8 cellular contexts compared by ENCODE assay signal in genomic region chr11:78039919-78040671, GRCh38. TPM values are rescaled to one million over a fixed set of nuclear protein-coding genes. Genes with fewer than 3 reads are reported as not detected.
DNase-seq lines count a peak whose midpoint lies in the region; ATAC-seq, FAIRE-seq and TF ChIP-seq lines count a peak whose summit lies in the region.

No MANE protein-coding gene starts in this region.

- DNase-seq in AG08395 (ENCODE audit: low spot score): peak; percentile 87
- DNase-seq in GM10266 (ENCODE audit: extremely low spot score): peak; percentile 66
- no peak for DNase-seq in Panc1 (ENCODE audit: low read depth, low spot score)
- DNase-seq in breast epithelium (ENCODE audit: low spot score in 2 of 2): peak in 1 of 2 donors; percentile 72
- peak; percentile 67 for DNase-seq in HepG2 (ENCODE audit: low spot score)
- DNase-seq in stimulated activated CD8-positive, alpha-beta memory T cell treated with anti-CD3 and anti-CD28 coated beads, Interleukin-7, amount 100 ng/mL, for 48 hours (ENCODE audit: extremely low read depth in 1 of 2, low read depth in 1 of 2): peak; percentile 18 to 30

- H3K4me1 ChIP-seq in Panc1 (ENCODE audit: control insufficient read depth, insufficient read depth, low read length) (peaks cover 10% of the 10 kb centered on the region), breast epithelium (peaks cover 0 to 14% of the 10 kb centered on the region in 2 donors), HepG2 (ENCODE audit: insufficient read depth, low read length) (peaks cover 74% of the 10 kb centered on the region)

- H3K27ac ChIP-seq in Panc1 (ENCODE audit: low read length): peak overlapping the region; percentile 81
- peak overlapping the region; percentile 73 to 83 for H3K27ac ChIP-seq in breast epithelium
- peak overlapping the region; percentile 73 for H3K27ac ChIP-seq in HepG2 (ENCODE audit: extremely low read length, insufficient read depth, low read length)

- H3K79me2 ChIP-seq in HepG2 (ENCODE audit: insufficient read depth, low read length): no peaks in the 10 kb centered on the region

- H3K4me2 ChIP-seq in HepG2 (ENCODE audit: low read depth, low read length): peak overlapping the region; percentile 64

- no TSS peak for BruUV-seq in Panc1 (replicated peaks; lab: Mats Ljungman, UMichigan)
- BruUV-seq in HepG2 (replicated peaks; lab: Mats Ljungman, UMichigan): no TSS peak

- intact Hi-C loops in Panc1 (cut with micrococcal nuclease; ENCODE audit: unreplicated experiment) (no loop called here), breast epithelium (cut with DNase I; ENCODE audit: low total_unique reads) (no loop called here), HepG2 (cut with micrococcal nuclease; ENCODE audit: unreplicated experiment) (no loop called here)

- peak in 1 of 2 experiments; percentile 34; a peak in 1 of 4 replicates for TF ChIP-seq EP300 in HepG2 (IDR thresholded peaks at IDR 0.05; ENCODE audit: low read depth in 2 of 2, low read length in 2 of 2)
- TF ChIP-seq EP300 in HepG2 (CRISPR knock-in tag; IDR thresholded peaks at IDR 0.05; ENCODE audit: borderline replicate concordance): peak; percentile 41; the same call in 1 of the 2 replicates

- H3K27me3 ChIP-seq in Panc1 (ENCODE audit: control insufficient read depth, insufficient read depth, low read length) (no peaks in the 10 kb centered on the region), breast epithelium (no peaks in the 10 kb centered on the region), HepG2 (ENCODE audit: control insufficient read depth in 1 of 2, insufficient read depth in 2 of 2, low read length in 2 of 2) (no peaks in the 10 kb centered on the region)

- TF ChIP-seq CTCF in GM10266 (IDR thresholded peaks at IDR 0.05; ENCODE audit: control insufficient read depth, insufficient read depth, low read depth, missing control alignments) (no peak), Panc1 (IDR thresholded peaks at IDR 0.05) (no peak), breast epithelium (IDR thresholded peaks at IDR 0.05) (no peak), HepG2 (CRISPR knock-in tag; IDR thresholded peaks at IDR 0.05) (peak; percentile 25)

- 26% methylated on average over 7 of the region's 7 CpGs for WGBS in HepG2 (ENCODE audit: low lambda C conversion rate)

- ATAC-seq in HG03432 (IDR thresholded peaks at IDR 0.05; ENCODE audit: unreplicated experiment) (peak; percentile 86), Panc1 (peak; percentile 75), HepG2 (peak; percentile 50), GM19324 (IDR thresholded peaks at IDR 0.05; ENCODE audit: low FRiP score, unreplicated experiment) (no peak)

- H3K36me3 ChIP-seq in Panc1 (ENCODE audit: control insufficient read depth, insufficient read depth, low read length) (no peaks in the 10 kb centered on the region), breast epithelium (no peaks in the 10 kb centered on the region), HepG2 (replicated peaks in 1 of 2; ENCODE audit: control insufficient read depth in 1 of 2, insufficient read depth in 2 of 2, low read length in 2 of 2) (no peaks in the 10 kb centered on the region)

- peak overlapping the region; percentile 1 to 34; a peak in 2 of 4 replicates for H3K4me3 ChIP-seq in Panc1 (ENCODE audit: low read depth in 2 of 2, low read length in 2 of 2)
- H3K4me3 ChIP-seq in breast epithelium: peak overlapping the region; percentile 1 to 24 (median 17)
- peak overlapping the region; percentile 4 to 34 (median 11); a peak in 3 of 6 replicates for H3K4me3 ChIP-seq in HepG2 (replicated peaks in 1 of 3; ENCODE audit: insufficient read depth in 1 of 3, low read depth in 2 of 3, low read length in 3 of 3)

- CTCF ChIA-PET in Panc1 (lab: Charles Lee): no interaction called here
- CTCF ChIA-PET in HepG2 (lab: Yijun Ruan, JAX; ENCODE audit: low intra/inter-chr PET ratio, low total read pairs): no interaction called here

- FAIRE-seq in HepG2 (lab: Jason Lieb, UNC): peak; percentile 72

- in situ Hi-C loops in Panc1 (cut with HindIII; ENCODE audit: low pct_unique_long_range_greater_than_20kb, low sequenced_read_pairs) (no loop called here), HepG2 (cut with HindIII; ENCODE audit: extremely low pct_ligation_motif_present, low pct_unique_long_range_greater_than_20kb) (no loop called here)

- no peak for TF ChIP-seq RAD21 in HepG2 (CRISPR knock-in tag; IDR thresholded peaks at IDR 0.05)

- TF ChIP-seq POLR2A in breast epithelium (IDR thresholded peaks at IDR 0.05) (no peak), HepG2 (IDR thresholded peaks at IDR 0.05; ENCODE audit: insufficient read depth in 1 of 2, low read depth in 2 of 2, low read length in 2 of 2) (no peak; a peak in 1 of 4 replicates)

- H3K9ac ChIP-seq in HepG2 (ENCODE audit: insufficient read depth, low read depth, low read length): peak overlapping the region; percentile 63

- H4K20me1 ChIP-seq in HepG2 (ENCODE audit: insufficient read depth, low read length): no peaks in the 10 kb centered on the region

- POLR2A ChIA-PET in Panc1 (lab: Charles Lee): interaction anchor here (0.6 kb wide), 2 partner anchors 37 to 495 kb away, joined by 3 to 6 read pairs; no protein-coding TSS in a partner anchor
- POLR2A ChIA-PET in HepG2 (lab: Yijun Ruan, JAX): interaction anchor here (0.9 to 3.1 kb wide), 6 partner anchors 11 to 99 kb away, joined by 4 to 25 read pairs (median 6); partner anchors contain the start of genes ALG8, INTS4, KCTD14 and NDUFC2

- H3K9me3 ChIP-seq in Panc1 (ENCODE audit: control insufficient read depth, insufficient read depth, low read depth, low read length) (no peaks in the 10 kb centered on the region), breast epithelium (no peaks in the 10 kb centered on the region), HepG2 (ENCODE audit: low read length) (no peaks in the 10 kb centered on the region)

- H2AFZ ChIP-seq in HepG2 (ENCODE audit: low read length): peak overlapping the region; percentile 43

RNA-seq across cellular contexts. Expression of gene KCTD14, which starts 17.0 kb away (rescaled TPM):
- total RNA-seq in Panc1 (2021; ENCODE audit: unreplicated experiment): 19.3 TPM
- polyA plus RNA-seq in Panc1 (2012; ENCODE audit: insufficient read length): 21.7 TPM
- 10 to 100 TPM in 1 of 3 donors, 1 to 10 TPM in 1, under 1 TPM in 1; 0.64 to 22.4 (median 7.9) TPM for total RNA-seq in breast epithelium
- total RNA-seq in HepG2 (2016; rRNA removed; fragmentation: Illumina TruSeq; extraction: Trizol): 10.3 and 15.3 TPM in 2 replicates
- total RNA-seq in HepG2 (2016; cell fraction: cytosol; rRNA removed; fragmentation: Illumina TruSeq; extraction: Trizol; ENCODE audit: low read depth): 2.4 and 3.4 TPM in 2 replicates
- 9.9 and 15.5 TPM in 2 replicates for total RNA-seq in HepG2 (2016; cell fraction: insoluble cytoplasmic fraction; rRNA removed; fragmentation: Illumina TruSeq; extraction: Trizol)
- total RNA-seq in HepG2 (2016; cell fraction: membrane; rRNA removed; fragmentation: Illumina TruSeq; extraction: Trizol): 5.3 TPM in 2 replicates
- 4.4 and 4.9 TPM in 2 replicates for total RNA-seq in HepG2 (2016; cell fraction: nucleus; rRNA removed; fragmentation: Illumina TruSeq; extraction: Trizol)
- 12.6 and 15.6 TPM in 2 replicates for polyA plus RNA-seq in HepG2 (2011; rRNA removed)
- 13.0 and 14.4 TPM in 2 replicates for polyA plus RNA-seq in HepG2 (2011; cell fraction: cytosol; rRNA removed)
- polyA plus RNA-seq in HepG2 (2011; cell fraction: nucleus; rRNA removed): 3.1 and 4.4 TPM in 2 replicates
- polyA plus RNA-seq in HepG2 (2012): 11.1 and 12.1 TPM in 2 replicates
- 2.7 and 2.8 TPM in 2 replicates for polyA plus RNA-seq in HepG2 (2016; cell fraction: cytosol; fragmentation: Illumina TruSeq; extraction: Trizol; ENCODE audit: low read depth)
- polyA plus RNA-seq in HepG2 (2016; cell fraction: insoluble cytoplasmic fraction; fragmentation: Illumina TruSeq; extraction: Trizol; ENCODE audit: low read depth): 25.7 and 26.4 TPM in 2 replicates
- 5.3 and 5.6 TPM in 2 replicates for polyA plus RNA-seq in HepG2 (2016; cell fraction: membrane; fragmentation: Illumina TruSeq; extraction: Trizol; ENCODE audit: low read depth)
- polyA plus RNA-seq in HepG2 (2016; cell fraction: nucleus; fragmentation: Illumina TruSeq; extraction: Trizol; ENCODE audit: insufficient read depth, low read depth): 6.9 and 9.0 TPM in 2 replicates
- polyA minus RNA-seq in HepG2 (2011; rRNA and poly(A)+ RNA removed; ENCODE audit: low replicate concordance): 0.12 and 17.7 TPM in 2 replicates
- 7.1 and 7.4 TPM in 2 replicates for polyA minus RNA-seq in HepG2 (2011; cell fraction: cytosol; rRNA and poly(A)+ RNA removed)
- 2.3 and 5.1 TPM in 2 replicates for polyA minus RNA-seq in HepG2 (2011; cell fraction: nucleus; rRNA and poly(A)+ RNA removed)

RNA-seq across cellular contexts. Expression of gene THRSP, which starts 23.6 kb away (rescaled TPM):
- not detected for total RNA-seq in Panc1 (2021; ENCODE audit: unreplicated experiment)
- not detected for polyA plus RNA-seq in Panc1 (2012; ENCODE audit: insufficient read length)
- total RNA-seq in breast epithelium: 10 to 100 TPM in 1 of 3 donors, 1 to 10 TPM in 2; 1.6 to 74.9 (median 5.7) TPM
- 0.13 TPM in 1 of 2 replicates, not detected in the other for total RNA-seq in HepG2 (2016; rRNA removed; fragmentation: Illumina TruSeq; extraction: Trizol)
- not detected in 2 replicates for total RNA-seq in HepG2 (2016; cell fraction: cytosol; rRNA removed; fragmentation: Illumina TruSeq; extraction: Trizol; ENCODE audit: low read depth)
- not detected in 2 replicates for total RNA-seq in HepG2 (2016; cell fraction: insoluble cytoplasmic fraction; rRNA removed; fragmentation: Illumina TruSeq; extraction: Trizol)
- not detected in 2 replicates for total RNA-seq in HepG2 (2016; cell fraction: membrane; rRNA removed; fragmentation: Illumina TruSeq; extraction: Trizol)
- total RNA-seq in HepG2 (2016; cell fraction: nucleus; rRNA removed; fragmentation: Illumina TruSeq; extraction: Trizol): 0.34 TPM in 1 of 2 replicates, not detected in the other
- 0.48 and 0.58 TPM in 2 replicates for polyA plus RNA-seq in HepG2 (2011; rRNA removed)
- 0.35 and 0.43 TPM in 2 replicates for polyA plus RNA-seq in HepG2 (2011; cell fraction: cytosol; rRNA removed)
- polyA plus RNA-seq in HepG2 (2011; cell fraction: nucleus; rRNA removed): 0.61 and 0.71 TPM in 2 replicates
- 0.13 and 0.20 TPM in 2 replicates for polyA plus RNA-seq in HepG2 (2012)
- not detected in 2 replicates for polyA plus RNA-seq in HepG2 (2016; cell fraction: cytosol; fragmentation: Illumina TruSeq; extraction: Trizol; ENCODE audit: low read depth)
- polyA plus RNA-seq in HepG2 (2016; cell fraction: insoluble cytoplasmic fraction; fragmentation: Illumina TruSeq; extraction: Trizol; ENCODE audit: low read depth): not detected in 2 replicates
- not detected in 2 replicates for polyA plus RNA-seq in HepG2 (2016; cell fraction: membrane; fragmentation: Illumina TruSeq; extraction: Trizol; ENCODE audit: low read depth)
- polyA plus RNA-seq in HepG2 (2016; cell fraction: nucleus; fragmentation: Illumina TruSeq; extraction: Trizol; ENCODE audit: insufficient read depth, low read depth): 0.41 TPM in 1 of 2 replicates, not detected in the other
- 0.86 TPM in 1 of 2 replicates, not detected in the other for polyA minus RNA-seq in HepG2 (2011; rRNA and poly(A)+ RNA removed; ENCODE audit: low replicate concordance)
- not detected in 2 replicates for polyA minus RNA-seq in HepG2 (2011; cell fraction: cytosol; rRNA and poly(A)+ RNA removed)
- 0.64 TPM in 1 of 2 replicates, not detected in the other for polyA minus RNA-seq in HepG2 (2011; cell fraction: nucleus; rRNA and poly(A)+ RNA removed)

RNA-seq across cellular contexts. Expression of gene NDUFC2, which starts 39.6 kb away (rescaled TPM):
- 308 TPM for total RNA-seq in Panc1 (2021; ENCODE audit: unreplicated experiment)
- polyA plus RNA-seq in Panc1 (2012; ENCODE audit: insufficient read length): 226 TPM
- total RNA-seq in breast epithelium: 100 to 1,000 TPM; 101 to 105 (median 103) TPM
- total RNA-seq in HepG2 (2016; rRNA removed; fragmentation: Illumina TruSeq; extraction: Trizol): 312 and 363 TPM in 2 replicates
- 93.1 and 138 TPM in 2 replicates for total RNA-seq in HepG2 (2016; cell fraction: cytosol; rRNA removed; fragmentation: Illumina TruSeq; extraction: Trizol; ENCODE audit: low read depth)
- total RNA-seq in HepG2 (2016; cell fraction: insoluble cytoplasmic fraction; rRNA removed; fragmentation: Illumina TruSeq; extraction: Trizol): 330 and 377 TPM in 2 replicates
- total RNA-seq in HepG2 (2016; cell fraction: membrane; rRNA removed; fragmentation: Illumina TruSeq; extraction: Trizol): 90.9 and 140 TPM in 2 replicates
- total RNA-seq in HepG2 (2016; cell fraction: nucleus; rRNA removed; fragmentation: Illumina TruSeq; extraction: Trizol): 278 and 315 TPM in 2 replicates
- 220 and 256 TPM in 2 replicates for polyA plus RNA-seq in HepG2 (2011; rRNA removed)
- polyA plus RNA-seq in HepG2 (2011; cell fraction: cytosol; rRNA removed): 307 and 524 TPM in 2 replicates
- polyA plus RNA-seq in HepG2 (2011; cell fraction: nucleus; rRNA removed): 91.7 and 102 TPM in 2 replicates
- polyA plus RNA-seq in HepG2 (2012): 411 and 581 TPM in 2 replicates
- polyA plus RNA-seq in HepG2 (2016; cell fraction: cytosol; fragmentation: Illumina TruSeq; extraction: Trizol; ENCODE audit: low read depth): 163 and 221 TPM in 2 replicates
- 491 and 517 TPM in 2 replicates for polyA plus RNA-seq in HepG2 (2016; cell fraction: insoluble cytoplasmic fraction; fragmentation: Illumina TruSeq; extraction: Trizol; ENCODE audit: low read depth)
- polyA plus RNA-seq in HepG2 (2016; cell fraction: membrane; fragmentation: Illumina TruSeq; extraction: Trizol; ENCODE audit: low read depth): 170 and 204 TPM in 2 replicates
- polyA plus RNA-seq in HepG2 (2016; cell fraction: nucleus; fragmentation: Illumina TruSeq; extraction: Trizol; ENCODE audit: insufficient read depth, low read depth): 572 and 587 TPM in 2 replicates
- polyA minus RNA-seq in HepG2 (2011; rRNA and poly(A)+ RNA removed; ENCODE audit: low replicate concordance): 103 and 165 TPM in 2 replicates
- 108 and 131 TPM in 2 replicates for polyA minus RNA-seq in HepG2 (2011; cell fraction: cytosol; rRNA and poly(A)+ RNA removed)
- 63.0 and 77.8 TPM in 2 replicates for polyA minus RNA-seq in HepG2 (2011; cell fraction: nucleus; rRNA and poly(A)+ RNA removed)

RNA-seq across cellular contexts. Expression of gene INTS4, which starts 45.6 kb away (rescaled TPM):
- total RNA-seq in Panc1 (2021; ENCODE audit: unreplicated experiment) (48.2 TPM), breast epithelium (10 to 100 TPM; 34.6 to 58.4 (median 47.5) TPM), HepG2 (2016; rRNA removed; fragmentation: Illumina TruSeq; extraction: Trizol) (29.6 and 37.3 TPM in 2 replicates)
- polyA plus RNA-seq in Panc1 (2012; ENCODE audit: insufficient read length): 25.5 TPM
- 12.4 and 14.5 TPM in 2 replicates for total RNA-seq in HepG2 (2016; cell fraction: cytosol; rRNA removed; fragmentation: Illumina TruSeq; extraction: Trizol; ENCODE audit: low read depth)
- 28.8 and 36.9 TPM in 2 replicates for total RNA-seq in HepG2 (2016; cell fraction: insoluble cytoplasmic fraction; rRNA removed; fragmentation: Illumina TruSeq; extraction: Trizol)
- total RNA-seq in HepG2 (2016; cell fraction: membrane; rRNA removed; fragmentation: Illumina TruSeq; extraction: Trizol): 13.1 and 13.5 TPM in 2 replicates
- 65.1 and 74.2 TPM in 2 replicates for total RNA-seq in HepG2 (2016; cell fraction: nucleus; rRNA removed; fragmentation: Illumina TruSeq; extraction: Trizol)
- polyA plus RNA-seq in HepG2 (2011; rRNA removed): 44.8 and 59.2 TPM in 2 replicates
- polyA plus RNA-seq in HepG2 (2011; cell fraction: cytosol; rRNA removed): 16.4 and 18.0 TPM in 2 replicates
- polyA plus RNA-seq in HepG2 (2011; cell fraction: nucleus; rRNA removed): 207 and 223 TPM in 2 replicates
- polyA plus RNA-seq in HepG2 (2012): 30.9 and 34.6 TPM in 2 replicates
- 3.4 and 4.4 TPM in 2 replicates for polyA plus RNA-seq in HepG2 (2016; cell fraction: cytosol; fragmentation: Illumina TruSeq; extraction: Trizol; ENCODE audit: low read depth)
- polyA plus RNA-seq in HepG2 (2016; cell fraction: insoluble cytoplasmic fraction; fragmentation: Illumina TruSeq; extraction: Trizol; ENCODE audit: low read depth): 22.6 and 23.3 TPM in 2 replicates
- 6.8 and 9.1 TPM in 2 replicates for polyA plus RNA-seq in HepG2 (2016; cell fraction: membrane; fragmentation: Illumina TruSeq; extraction: Trizol; ENCODE audit: low read depth)
- polyA plus RNA-seq in HepG2 (2016; cell fraction: nucleus; fragmentation: Illumina TruSeq; extraction: Trizol; ENCODE audit: insufficient read depth, low read depth): 89.0 and 91.6 TPM in 2 replicates
- polyA minus RNA-seq in HepG2 (2011; rRNA and poly(A)+ RNA removed; ENCODE audit: low replicate concordance): 45.8 and 61.7 TPM in 2 replicates
- polyA minus RNA-seq in HepG2 (2011; cell fraction: cytosol; rRNA and poly(A)+ RNA removed): 11.3 and 15.3 TPM in 2 replicates
- polyA minus RNA-seq in HepG2 (2011; cell fraction: nucleus; rRNA and poly(A)+ RNA removed): 176 and 212 TPM in 2 replicates
